ENCODE assay signal across 18 cellular contexts in genomic region chr3:129777806-129778205, GRCh38.
DNase-seq lines count a peak whose midpoint lies in the region; ATAC-seq and TF ChIP-seq lines count a peak whose summit lies in the region.
"Had no signal": no experiment of that assay in that cellular context is flagged by ENCODE, and none has a peak within 500 bp of the region (broad histone marks: within the 10 kb centered on the region; RNA-seq: fewer than 3 reads in every experiment).

No MANE protein-coding gene starts in this region.

- no peaks in the 10 kb centered on the region for H3K27me3 Mint-ChIP-seq in brain
- H3K27me3 Mint-ChIP-seq: activated B cell treated with CpG ODN at 0.5 μM for 24 hours; activated naive CD8-positive, alpha-beta T cell treated with anti-CD3 and anti-CD28 coated beads for 36 hours; activated T-cell treated with anti-CD3 and anti-CD28 coated beads, Interleukin-2, amount 50 U/mL, for 24 hours had no signal

- H3K9me3 Mint-ChIP-seq in brain: no peaks in the 10 kb centered on the region
- H3K9me3 Mint-ChIP-seq: activated naive CD8-positive, alpha-beta T cell treated with anti-CD3 and anti-CD28 coated beads for 36 hours; activated T-cell treated with anti-CD3 and anti-CD28 coated beads, Interleukin-2, amount 50 U/mL, for 24 hours; T-helper 2 cell treated with Interferon-gamma antibody and Interleukin-4, amounts not matched to agents 5 μg/mL and 100 μg/mL, for 36 hours had no signal

- ATAC-seq in sciatic nerve: peak; percentile 28
- ATAC-seq: activated CD8-positive, alpha-beta T cell treated with anti-CD3 and anti-CD28 coated beads, Interleukin-2, amount 10 ng/mL, durations not matched to agents 7 days and 5 days; esophagus mucosa; K562 had no signal

- intact Hi-C loops in sciatic nerve (cut with DNase I): no loop called here

- peaks cover 26% of the 10 kb centered on the region for H3K4me1 Mint-ChIP-seq in brain

- peaks cover 6% of the 10 kb centered on the region for H3K36me3 Mint-ChIP-seq in brain

- H3K4me3 Mint-ChIP-seq in brain: no peak overlapping the region
- H3K4me3 Mint-ChIP-seq: activated B cell treated with CpG ODN at 0.5 μM for 24 hours; activated CD8-positive, alpha-beta T cell treated with anti-CD3 and anti-CD28 coated beads, Interleukin-2, amount 10 ng/mL, durations not matched to agents 7 days and 5 days; activated naive CD8-positive, alpha-beta T cell treated with anti-CD3 and anti-CD28 coated beads for 36 hours; activated T-cell treated with anti-CD3 and anti-CD28 coated beads, Interleukin-2, amount 50 U/mL, for 24 hours; T-helper 2 cell treated with Interferon-gamma antibody and Interleukin-4, amounts not matched to agents 5 μg/mL and 100 μg/mL, for 36 hours had no signal

- DNase-seq in Ammon's horn (ENCODE audit: low spot score) (peak; percentile 49), inferior parietal cortex (ENCODE audit: extremely low spot score) (peak; percentile 32), sciatic nerve (ENCODE audit: low spot score) (no peak), SHP77 treated with DMSO at 0.1 percent for 48 hours (lab: John Stamatoyannopoulos, UW) (no peak), cerebellum (ENCODE audit: low spot score) (no peak)
- no peak for DNase-seq in effector CD4-positive, alpha-beta T cell
- DNase-seq in activated CD4-positive, alpha-beta T cell treated with anti-CD3 and anti-CD28 coated beads for 4 hours: no peak
- DNase-seq: activated B cell treated with CpG ODN at 0.5 μM for 24 hours; activated CD8-positive, alpha-beta T cell treated with anti-CD3 and anti-CD28 coated beads, Interleukin-2, amount 10 ng/mL, durations not matched to agents 7 days and 5 days; activated naive CD8-positive, alpha-beta T cell treated with anti-CD3 and anti-CD28 coated beads for 36 hours; activated T-cell treated with anti-CD3 and anti-CD28 coated beads, Interleukin-2, amount 50 U/mL, for 24 hours; NCI-H2029 treated with DMSO at 0.1 percent for 48 hours; Peyer's patch; stimulated activated CD4-positive, alpha-beta T cell treated with anti-CD3 and anti-CD28 coated beads, Interleukin-4, amount 100 ng/mL, for 24 hours had no signal

- TF ChIP-seq CTCF in brain (conservative IDR thresholded peaks at IDR 0.05): no peak

- peak overlapping the region; percentile 2 to 68 (median 35) for H3K27ac Mint-ChIP-seq in brain
- H3K27ac Mint-ChIP-seq: activated B cell treated with CpG ODN at 0.5 μM for 24 hours; activated CD8-positive, alpha-beta T cell treated with anti-CD3 and anti-CD28 coated beads, Interleukin-2, amount 10 ng/mL, durations not matched to agents 7 days and 5 days; activated naive CD8-positive, alpha-beta T cell treated with anti-CD3 and anti-CD28 coated beads for 36 hours; activated T-cell treated with anti-CD3 and anti-CD28 coated beads, Interleukin-2, amount 50 U/mL, for 24 hours; T-helper 2 cell treated with Interferon-gamma antibody and Interleukin-4, amounts not matched to agents 5 μg/mL and 100 μg/mL, for 36 hours had no signal

Comparison
In these comparisons a context has a peak if more than half of its experiments do, and no peak if none do; other contexts are left out.
1. DNase-seq: peak in Ammon's horn (single experiment) and inferior parietal cortex (single experiment); none in sciatic nerve (single experiment), effector CD4-positive, alpha-beta T cell (single experiment), SHP77 treated with DMSO at 0.1 percent for 48 hours (single experiment), activated CD4-positive, alpha-beta T cell treated with anti-CD3 and anti-CD28 coated beads for 4 hours (0 of 2) and cerebellum (single experiment).